2 cellular contexts compared by ENCODE assay signal in genomic region chr1:155305881-155306391, GRCh38.
TF ChIP-seq lines count a peak whose summit lies in the region.

No MANE protein-coding gene starts in this region.

TF ChIP-seq in WTC11, 78 proteins besides CTCF, POLR2A, EP300 and RAD21 (continues in another document):
- no peak for TF ChIP-seq ZNF281 (CRISPR knock-in tag; IDR thresholded peaks at IDR 0.05)
- TF ChIP-seq KAT7 (CRISPR knock-in tag; IDR thresholded peaks at IDR 0.05; ENCODE audit: borderline replicate concordance) = no peak
- no peak for TF ChIP-seq ZNF263 (CRISPR knock-in tag; IDR thresholded peaks at IDR 0.05; ENCODE audit: low read depth)
- TF ChIP-seq RELA (CRISPR knock-in tag; IDR thresholded peaks at IDR 0.05; ENCODE audit: borderline replicate concordance) = no peak
- TF ChIP-seq SMAD4 (CRISPR knock-in tag; IDR thresholded peaks at IDR 0.05) = no peak
- no peak for TF ChIP-seq TEAD1 (CRISPR knock-in tag; IDR thresholded peaks at IDR 0.05)
- TF ChIP-seq ZBTB21 (CRISPR knock-in tag; IDR thresholded peaks at IDR 0.05; ENCODE audit: borderline replicate concordance) = no peak
- no peak for TF ChIP-seq NR1H2 (CRISPR knock-in tag; IDR thresholded peaks at IDR 0.05)
- TF ChIP-seq ZMAT4 (CRISPR knock-in tag; IDR thresholded peaks at IDR 0.05) = no peak
- TF ChIP-seq, protein P1, sequence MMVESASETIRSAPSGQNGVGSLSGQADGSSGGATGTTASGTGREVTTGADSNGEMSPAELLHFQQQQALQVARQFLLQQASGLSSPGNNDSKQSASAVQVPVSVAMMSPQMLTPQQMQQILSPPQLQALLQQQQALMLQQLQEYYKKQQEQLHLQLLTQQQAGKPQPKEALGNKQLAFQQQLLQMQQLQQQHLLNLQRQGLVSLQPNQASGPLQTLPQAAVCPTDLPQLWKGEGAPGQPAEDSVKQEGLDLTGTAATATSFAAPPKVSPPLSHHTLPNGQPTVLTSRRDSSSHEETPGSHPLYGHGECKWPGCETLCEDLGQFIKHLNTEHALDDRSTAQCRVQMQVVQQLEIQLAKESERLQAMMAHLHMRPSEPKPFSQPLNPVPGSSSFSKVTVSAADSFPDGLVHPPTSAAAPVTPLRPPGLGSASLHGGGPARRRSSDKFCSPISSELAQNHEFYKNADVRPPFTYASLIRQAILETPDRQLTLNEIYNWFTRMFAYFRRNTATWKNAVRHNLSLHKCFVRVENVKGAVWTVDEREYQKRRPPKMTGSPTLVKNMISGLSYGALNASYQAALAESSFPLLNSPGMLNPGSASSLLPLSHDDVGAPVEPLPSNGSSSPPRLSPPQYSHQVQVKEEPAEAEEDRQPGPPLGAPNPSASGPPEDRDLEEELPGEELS (CRISPR knock-in tag; IDR thresholded peaks at IDR 0.05) = no peak
- no peak for TF ChIP-seq ZNF219 (CRISPR knock-in tag; IDR thresholded peaks at IDR 0.05; ENCODE audit: borderline replicate concordance)
- no peak for TF ChIP-seq ATF1 (CRISPR knock-in tag; IDR thresholded peaks at IDR 0.05)
- TF ChIP-seq STAT6 (CRISPR knock-in tag; conservative IDR thresholded peaks at IDR 0.05; ENCODE audit: low read depth) = no peak
- no peak for TF ChIP-seq ZNF396 (CRISPR knock-in tag; IDR thresholded peaks at IDR 0.05; ENCODE audit: borderline replicate concordance)
- TF ChIP-seq ZNF512 (CRISPR knock-in tag; IDR thresholded peaks at IDR 0.05; ENCODE audit: borderline replicate concordance) = no peak
- TF ChIP-seq HMGXB4 (CRISPR knock-in tag; IDR thresholded peaks at IDR 0.05) = no peak

TF ChIP-seq in HepG2, 621 proteins besides CTCF, POLR2A, EP300 and RAD21 (continues in another document):
- no peak for TF ChIP-seq ZNF775 (CRISPR knock-in tag; IDR thresholded peaks at IDR 0.05; ENCODE audit: borderline replicate concordance)
- TF ChIP-seq ARID4A (CRISPR knock-in tag; IDR thresholded peaks at IDR 0.05; ENCODE audit: borderline replicate concordance) = peak; percentile 21; the same call in 1 of the 2 replicates
- 0 out of 2 replicates have a peak, but pooled peaks have one; percentile 55 for TF ChIP-seq ZNF598 (CRISPR knock-in tag; IDR thresholded peaks at IDR 0.05; ENCODE audit: borderline replicate concordance)
- no peak for TF ChIP-seq SP2 (CRISPR knock-in tag; IDR thresholded peaks at IDR 0.05)
- no peak for TF ChIP-seq ATF7 (IDR thresholded peaks at IDR 0.05)
- TF ChIP-seq ATF7 (CRISPR knock-in tag; IDR thresholded peaks at IDR 0.05) = no peak
- TF ChIP-seq, protein P2, sequence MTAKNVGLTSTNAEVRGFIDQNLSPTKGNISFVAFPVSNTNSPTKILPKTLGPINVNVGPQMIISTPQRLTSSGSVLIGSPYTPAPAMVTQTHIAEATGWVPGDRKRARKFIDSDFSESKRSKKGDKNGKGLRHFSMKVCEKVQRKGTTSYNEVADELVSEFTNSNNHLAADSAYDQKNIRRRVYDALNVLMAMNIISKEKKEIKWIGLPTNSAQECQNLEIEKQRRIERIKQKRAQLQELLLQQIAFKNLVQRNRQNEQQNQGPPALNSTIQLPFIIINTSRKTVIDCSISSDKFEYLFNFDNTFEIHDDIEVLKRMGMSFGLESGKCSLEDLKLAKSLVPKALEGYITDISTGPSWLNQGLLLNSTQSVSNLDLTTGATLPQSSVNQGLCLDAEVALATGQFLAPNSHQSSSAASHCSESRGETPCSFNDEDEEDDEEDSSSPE (CRISPR knock-in tag; IDR thresholded peaks at IDR 0.05) = 0 out of 2 replicates have a peak, but pooled peaks have one; percentile 23
- TF ChIP-seq, protein P3, sequence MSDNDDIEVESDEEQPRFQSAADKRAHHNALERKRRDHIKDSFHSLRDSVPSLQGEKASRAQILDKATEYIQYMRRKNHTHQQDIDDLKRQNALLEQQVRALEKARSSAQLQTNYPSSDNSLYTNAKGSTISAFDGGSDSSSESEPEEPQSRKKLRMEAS (IDR thresholded peaks at IDR 0.05) = peak; percentile 36; the same call in 1 of the 2 replicates
- TF ChIP-seq SALL1 (CRISPR knock-in tag; IDR thresholded peaks at IDR 0.05) = peak; percentile 18; the same call in 1 of the 2 replicates
- peak; percentile 64 for TF ChIP-seq HDAC1 (CRISPR knock-in tag; IDR thresholded peaks at IDR 0.05)
- no peak for TF ChIP-seq GTF3A (CRISPR knock-in tag; conservative IDR thresholded peaks at IDR 0.05)
- TF ChIP-seq HMG20B (CRISPR knock-in tag; conservative IDR thresholded peaks at IDR 0.05) = no peak
- peak; percentile 37; the same call in 1 of the 2 replicates for TF ChIP-seq PHF20 (CRISPR knock-in tag; IDR thresholded peaks at IDR 0.05)
- no peak for TF ChIP-seq ZNF605 (CRISPR knock-in tag; IDR thresholded peaks at IDR 0.05)
- TF ChIP-seq, protein P4, sequence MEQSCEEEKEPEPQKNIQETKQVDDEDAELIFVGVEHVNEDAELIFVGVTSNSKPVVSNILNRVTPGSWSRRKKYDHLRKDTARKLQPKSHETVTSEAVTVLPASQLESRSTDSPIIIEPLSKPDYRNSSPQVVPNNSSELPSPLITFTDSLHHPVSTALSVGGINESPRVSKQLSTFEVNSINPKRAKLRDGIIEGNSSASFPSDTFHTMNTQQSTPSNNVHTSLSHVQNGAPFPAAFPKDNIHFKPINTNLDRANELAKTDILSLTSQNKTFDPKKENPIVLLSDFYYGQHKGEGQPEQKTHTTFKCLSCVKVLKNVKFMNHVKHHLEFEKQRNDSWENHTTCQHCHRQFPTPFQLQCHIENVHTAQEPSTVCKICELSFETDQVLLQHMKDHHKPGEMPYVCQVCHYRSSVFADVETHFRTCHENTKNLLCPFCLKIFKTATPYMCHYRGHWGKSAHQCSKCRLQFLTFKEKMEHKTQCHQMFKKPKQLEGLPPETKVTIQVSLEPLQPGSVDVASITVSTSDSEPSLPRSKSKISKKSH (CRISPR knock-in tag; IDR thresholded peaks at IDR 0.05; ENCODE audit: borderline replicate concordance) = no peak
- TF ChIP-seq ZSCAN20 (CRISPR knock-in tag; IDR thresholded peaks at IDR 0.05; ENCODE audit: borderline replicate concordance) = no peak
- TF ChIP-seq MYC (CRISPR knock-in tag; IDR thresholded peaks at IDR 0.05; ENCODE audit: borderline replicate concordance) = peak; percentile 31; the same call in 1 of the 2 replicates
- TF ChIP-seq PAXIP1 (CRISPR knock-in tag; conservative IDR thresholded peaks at IDR 0.05) = no peak
- TF ChIP-seq PHF8 (CRISPR knock-in tag; IDR thresholded peaks at IDR 0.05) = 0 out of 2 replicates have a peak, but pooled peaks have one; percentile 17
- TF ChIP-seq TERF1 (CRISPR knock-in tag; IDR thresholded peaks at IDR 0.05) = no peak
- 0 out of 2 replicates have a peak, but pooled peaks have one; percentile 11 for TF ChIP-seq SAP130 (CRISPR knock-in tag; IDR thresholded peaks at IDR 0.05; ENCODE audit: low read depth)
- no peak for TF ChIP-seq ISX (CRISPR knock-in tag; conservative IDR thresholded peaks at IDR 0.05)
- peak; percentile 48; the same call in 1 of the 2 replicates for TF ChIP-seq ZBTB38 (CRISPR knock-in tag; IDR thresholded peaks at IDR 0.05)
- no peak for TF ChIP-seq TAF15 (IDR thresholded peaks at IDR 0.05; ENCODE audit: low read depth, low read length, poor library complexity, severe bottlenecking)
- TF ChIP-seq ZFX (CRISPR knock-in tag; IDR thresholded peaks at IDR 0.05; ENCODE audit: low read depth) = peak; percentile 62
- no peak for TF ChIP-seq REXO4 (CRISPR knock-in tag; IDR thresholded peaks at IDR 0.05; ENCODE audit: borderline replicate concordance)
- 0 out of 3 replicates have a peak, but pooled peaks have one; percentile 23 for TF ChIP-seq MXI1 (IDR thresholded peaks at IDR 0.05; ENCODE audit: borderline replicate concordance, low read depth, low read length)
- TF ChIP-seq KAT7 (CRISPR knock-in tag; IDR thresholded peaks at IDR 0.05; ENCODE audit: borderline replicate concordance) = peak; percentile 29; the same call in 1 of the 2 replicates
- TF ChIP-seq, protein P5, sequence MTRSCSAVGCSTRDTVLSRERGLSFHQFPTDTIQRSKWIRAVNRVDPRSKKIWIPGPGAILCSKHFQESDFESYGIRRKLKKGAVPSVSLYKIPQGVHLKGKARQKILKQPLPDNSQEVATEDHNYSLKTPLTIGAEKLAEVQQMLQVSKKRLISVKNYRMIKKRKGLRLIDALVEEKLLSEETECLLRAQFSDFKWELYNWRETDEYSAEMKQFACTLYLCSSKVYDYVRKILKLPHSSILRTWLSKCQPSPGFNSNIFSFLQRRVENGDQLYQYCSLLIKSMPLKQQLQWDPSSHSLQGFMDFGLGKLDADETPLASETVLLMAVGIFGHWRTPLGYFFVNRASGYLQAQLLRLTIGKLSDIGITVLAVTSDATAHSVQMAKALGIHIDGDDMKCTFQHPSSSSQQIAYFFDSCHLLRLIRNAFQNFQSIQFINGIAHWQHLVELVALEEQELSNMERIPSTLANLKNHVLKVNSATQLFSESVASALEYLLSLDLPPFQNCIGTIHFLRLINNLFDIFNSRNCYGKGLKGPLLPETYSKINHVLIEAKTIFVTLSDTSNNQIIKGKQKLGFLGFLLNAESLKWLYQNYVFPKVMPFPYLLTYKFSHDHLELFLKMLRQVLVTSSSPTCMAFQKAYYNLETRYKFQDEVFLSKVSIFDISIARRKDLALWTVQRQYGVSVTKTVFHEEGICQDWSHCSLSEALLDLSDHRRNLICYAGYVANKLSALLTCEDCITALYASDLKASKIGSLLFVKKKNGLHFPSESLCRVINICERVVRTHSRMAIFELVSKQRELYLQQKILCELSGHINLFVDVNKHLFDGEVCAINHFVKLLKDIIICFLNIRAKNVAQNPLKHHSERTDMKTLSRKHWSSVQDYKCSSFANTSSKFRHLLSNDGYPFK (CRISPR knock-in tag; IDR thresholded peaks at IDR 0.05; ENCODE audit: borderline replicate concordance) = 0 out of 2 replicates have a peak, but pooled peaks have one; percentile 47
- TF ChIP-seq LCORL (IDR thresholded peaks at IDR 0.05) = no peak
- TF ChIP-seq LCORL (CRISPR knock-in tag; IDR thresholded peaks at IDR 0.05) = peak; percentile 54; the same call in 1 of the 2 replicates
- TF ChIP-seq ZNF235 (CRISPR knock-in tag; IDR thresholded peaks at IDR 0.05; ENCODE audit: borderline replicate concordance) = no peak
- peak; percentile 21 for TF ChIP-seq MED8 (CRISPR knock-in tag; IDR thresholded peaks at IDR 0.05; ENCODE audit: insufficient replicate concordance)
- no peak for TF ChIP-seq NR1H2 (CRISPR knock-in tag; IDR thresholded peaks at IDR 0.05; ENCODE audit: borderline replicate concordance, low read depth)
- TF ChIP-seq MZF1 (CRISPR knock-in tag; IDR thresholded peaks at IDR 0.05; ENCODE audit: borderline replicate concordance) = no peak
- TF ChIP-seq TFDP1 (CRISPR knock-in tag; IDR thresholded peaks at IDR 0.05; ENCODE audit: borderline replicate concordance) = 0 out of 2 replicates have a peak, but pooled peaks have one; percentile 10
